In genomic region chr5:74232281-74232680, GRCh38 we compare ENCODE assay signal across 12 cellular contexts.
DNase-seq lines count a peak whose midpoint lies in the region; ATAC-seq and TF ChIP-seq lines count a peak whose summit lies in the region.
"Had no signal": no experiment of that assay in that cellular context is flagged by ENCODE, and none has a peak within 500 bp of the region (broad histone marks: within the 10 kb centered on the region; RNA-seq: fewer than 3 reads in every experiment).

No MANE protein-coding gene starts in this region.

- no peak overlapping the region for H3K9ac ChIP-seq in mesendoderm (ENCODE audit: low read length)

- H2BK5ac ChIP-seq in mesendoderm (ENCODE audit: low read length), result no peak overlapping the region

- no peak overlapping the region for H2BK120ac ChIP-seq in mesendoderm (ENCODE audit: low read depth, low read length)

- WGBS in mesendoderm (ENCODE audit: extremely low coverage, insufficient coverage, low lambda C conversion rate), result no CpG with 5 or more reads among the region's 2 CpGs

- peak overlapping the region; percentile 56 for H4K8ac ChIP-seq in mesendoderm (ENCODE audit: low read depth, low read length)

- no peaks in the 10 kb centered on the region for H3K79me1 ChIP-seq in mesendoderm (ENCODE audit: low read length)

- H3K56ac ChIP-seq in mesendoderm (ENCODE audit: low read length), result no peak overlapping the region

- no peaks in the 10 kb centered on the region for H3K36me3 Mint-ChIP-seq in brain

- TF ChIP-seq CTCF in AG10803 (conservative IDR thresholded peaks at IDR 0.05; ENCODE audit: low read length) (no peak), brain (conservative IDR thresholded peaks at IDR 0.05) (no peak)

- no peak overlapping the region for H3K4me2 ChIP-seq in mesendoderm (ENCODE audit: low read length)

- H4K5ac ChIP-seq in mesendoderm (ENCODE audit: low read length), result no peak overlapping the region

- peak overlapping the region in 3 of 5 experiments; percentile 7 to 72 (median 17) for H3K27ac Mint-ChIP-seq in brain

- H3K23ac ChIP-seq in mesendoderm (ENCODE audit: low read length), result no peak overlapping the region

- H3K4me3 ChIP-seq in AG10803 (ENCODE audit: low read length) (no peak overlapping the region), mesendoderm (ENCODE audit: low read length) (no peak overlapping the region)

- peaks cover 7% of the 10 kb centered on the region for H3K27me3 Mint-ChIP-seq in brain

- H3K27ac ChIP-seq in mesendoderm (ENCODE audit: low read depth, low read length), result no peak overlapping the region

- no peaks in the 10 kb centered on the region for H3K36me3 ChIP-seq in mesendoderm (ENCODE audit: control insufficient read depth, insufficient read depth, low read length)

- DNase-seq in AG10803 (ENCODE audit: low read depth) (peak; percentile 89), HPDE6-E6E7 (ENCODE audit: extremely low spot score) (peak; percentile 92), mesendoderm (no peak), NCI-H510A treated with DMSO at 0.1 percent for 48 hours (lab: John Stamatoyannopoulos, UW) (no peak), HUDEP-2 (lab: John Stamatoyannopoulos, UW; ENCODE audit: unreplicated experiment in 76 of 76) (no peak)
- DNase-seq: KG1, NCI-H2171 treated with DMSO at 0.1 percent for 48 hours, SHP77 treated with DMSO at 0.1 percent for 48 hours had no signal

- no peaks in the 10 kb centered on the region for H3K4me1 ChIP-seq in mesendoderm (ENCODE audit: control insufficient read depth, low read depth, low read length)

- ATAC-seq in GM18907 (IDR thresholded peaks at IDR 0.05; ENCODE audit: unreplicated experiment), result no peak
- no peak for ATAC-seq in HG03045 (IDR thresholded peaks at IDR 0.05; ENCODE audit: unreplicated experiment)
- ATAC-seq: left lobe of liver had no signal

- H2AK5ac ChIP-seq in mesendoderm (ENCODE audit: low read length), result no peak overlapping the region

- H3K4me3 Mint-ChIP-seq in brain, result no peak overlapping the region

- peaks cover 0 to 10% (median 2%) of the 10 kb centered on the region in 5 experiments for H3K9me3 Mint-ChIP-seq in brain

- H3K4ac ChIP-seq in mesendoderm (ENCODE audit: low read depth, low read length), result no peak overlapping the region

- no peak overlapping the region for H3K18ac ChIP-seq in mesendoderm (ENCODE audit: low read length)

- H2BK15ac ChIP-seq in mesendoderm (replicated peaks; ENCODE audit: low read depth), result no peak overlapping the region

- H3K27me3 ChIP-seq in mesendoderm (ENCODE audit: insufficient read depth, low read length, poor library complexity), result no peaks in the 10 kb centered on the region

- H3K4me1 Mint-ChIP-seq in brain, result peaks cover 17% of the 10 kb centered on the region

- no peaks in the 10 kb centered on the region for H3K79me2 ChIP-seq in mesendoderm (ENCODE audit: control insufficient read depth, insufficient read depth, low read length)

Comparison
In these comparisons a context has a peak if more than half of its experiments do, and no peak if none do; other contexts are left out.
1. DNase-seq: peak in AG10803 (single experiment) and HPDE6-E6E7 (single experiment); none in mesendoderm (single experiment), NCI-H510A treated with DMSO at 0.1 percent for 48 hours (single experiment) and HUDEP-2 (0 of 76).